ENCODE assay signal across 8 cellular contexts in the genomic region with DNA sequence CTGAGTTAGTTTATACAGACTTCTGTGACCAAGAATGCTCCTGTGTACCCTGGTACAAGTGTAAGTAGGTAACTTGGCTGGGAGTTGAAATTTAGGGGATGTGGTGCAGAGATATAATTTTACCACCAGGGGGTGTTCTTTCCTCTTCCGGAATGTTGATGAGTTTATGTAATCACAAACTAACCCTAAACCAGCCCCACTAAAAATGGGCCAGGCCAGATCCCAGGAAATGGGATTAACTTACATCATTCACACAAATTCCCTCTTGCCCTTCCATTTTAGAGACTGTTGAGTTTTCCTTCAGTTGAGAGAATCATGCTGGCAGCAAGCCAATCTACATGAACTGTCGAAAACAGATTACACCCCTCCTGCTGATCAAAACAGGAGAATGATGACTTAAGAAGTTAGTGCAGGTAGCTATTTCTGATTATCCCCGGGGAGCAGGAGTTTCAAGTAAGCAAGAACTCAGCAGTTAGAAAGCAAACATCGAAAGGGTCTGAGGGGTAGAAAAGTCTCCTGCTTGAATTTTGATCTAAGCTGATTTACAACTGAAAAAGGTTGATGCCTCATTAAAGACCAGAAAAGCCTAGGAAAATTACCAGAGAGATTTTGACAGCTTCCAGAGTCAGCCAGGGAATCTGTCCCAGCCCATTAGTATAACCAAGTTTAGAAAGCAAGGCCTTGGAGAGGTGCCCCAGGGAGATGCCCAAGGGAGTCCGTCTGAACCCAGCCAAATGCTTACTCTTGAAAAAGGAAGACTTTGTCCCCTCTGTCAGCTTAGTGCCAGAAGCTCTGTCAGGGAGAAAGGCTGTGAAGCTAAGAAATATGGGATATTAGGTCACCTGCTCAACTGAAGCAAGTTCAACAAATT. TPM values are rescaled to one million over a fixed set of nuclear protein-coding genes. Genes with fewer than 3 reads are reported as not detected.
DNase-seq lines count a peak whose midpoint lies in the region; ATAC-seq, FAIRE-seq and TF ChIP-seq lines count a peak whose summit lies in the region.

No MANE protein-coding gene starts in this region.

- peak overlapping the region; percentile 76 for H2AFZ ChIP-seq in DND-41 (ENCODE audit: low read depth, low read length)

- DNase-seq in DND-41 (peak; percentile 56), H7 (peak; percentile 60), NCI-H2029 (lab: John Stamatoyannopoulos, UW) (peak; percentile 2), chondrocyte (ENCODE audit: low spot score) (no peak), kidney epithelial cell (ENCODE audit: low read depth) (peak; percentile 9)
- DNase-seq in stimulated activated CD4-positive, alpha-beta T cell treated with anti-CD3 and anti-CD28 coated beads, TNF-alpha, amount 100 ng/mL, for 4 hours (ENCODE audit: low read depth in 3 of 3): peak in 2 of 3 experiments; percentile 2 to 4

- H3K9me3 Mint-ChIP-seq in chondrocyte (ENCODE audit: low read depth): no peaks in the 10 kb centered on the region

- FAIRE-seq in TTC549 (lab: Jason Lieb, UNC): peak; percentile 76

- H3K9me3 ChIP-seq in DND-41 (ENCODE audit: insufficient read depth, low read length, severe bottlenecking): no peaks in the 10 kb centered on the region

- H3K27me3 ChIP-seq in DND-41 (ENCODE audit: insufficient read depth, low read length, poor library complexity): no peaks in the 10 kb centered on the region
- H3K27me3 ChIP-seq in H7 (ENCODE audit: control insufficient read depth, insufficient read depth, low read length): no peaks in the 10 kb centered on the region; the same call in 1 of the 2 replicates
- no peaks in the 10 kb centered on the region for H3K27me3 ChIP-seq in kidney epithelial cell (ENCODE audit: control insufficient read depth, insufficient read depth, low read length)

- H3K27ac ChIP-seq in DND-41 (ENCODE audit: low read length): peak overlapping the region; percentile 67

- no peak overlapping the region for H3K4me3 Mint-ChIP-seq in chondrocyte (ENCODE audit: unreplicated experiment)

- H3K79me2 ChIP-seq in DND-41 (ENCODE audit: insufficient read depth, low read length): no peaks in the 10 kb centered on the region

- H4K20me1 ChIP-seq in DND-41 (ENCODE audit: insufficient read depth, low read length): no peaks in the 10 kb centered on the region

- H3K4me3 ChIP-seq in DND-41 (ENCODE audit: low read depth in 1 of 2, low read length in 2 of 2) (no peak overlapping the region), H7 (ENCODE audit: insufficient read depth, low read depth, low read length) (no peak overlapping the region), kidney epithelial cell (ENCODE audit: low read depth, low read length) (no peak overlapping the region)

- ATAC-seq in DND-41 (ENCODE audit: insufficient read depth, low read depth) (peak; percentile 94), GM18873 (IDR thresholded peaks at IDR 0.05; ENCODE audit: low FRiP score, unreplicated experiment) (no peak)

- TF ChIP-seq CTCF in DND-41 (IDR thresholded peaks at IDR 0.05; ENCODE audit: borderline replicate concordance, extremely low read depth, low read length, poor library complexity, severe bottlenecking) (peak; percentile 87), chondrocyte (IDR thresholded peaks at IDR 0.05) (peak; percentile 88), kidney epithelial cell (IDR thresholded peaks at IDR 0.05; ENCODE audit: insufficient read depth, low read length, poor library complexity, severe bottlenecking) (peak; percentile 69)

- no peaks in the 10 kb centered on the region for H3K36me3 ChIP-seq in DND-41 (ENCODE audit: insufficient read depth, low read length)
- no peaks in the 10 kb centered on the region for H3K36me3 ChIP-seq in H7 (replicated peaks; ENCODE audit: control insufficient read depth, insufficient read depth, low read length)
- no peaks in the 10 kb centered on the region for H3K36me3 ChIP-seq in kidney epithelial cell (ENCODE audit: control insufficient read depth, insufficient read depth, low read length)

- H3K27ac Mint-ChIP-seq in chondrocyte (ENCODE audit: unreplicated experiment): peak overlapping the region; percentile 76

- H3K4me1 ChIP-seq in DND-41 (ENCODE audit: insufficient read depth, low read length): peaks cover 14% of the 10 kb centered on the region

- no peaks in the 10 kb centered on the region for H3K36me3 Mint-ChIP-seq in chondrocyte (ENCODE audit: low read depth)

- peaks cover 2% of the 10 kb centered on the region for H3K27me3 Mint-ChIP-seq in chondrocyte (ENCODE audit: low read depth)

- H3K4me1 Mint-ChIP-seq in chondrocyte (ENCODE audit: low read depth): peaks cover 28% of the 10 kb centered on the region

- H3K4me2 ChIP-seq in DND-41 (ENCODE audit: insufficient read depth, low read length): no peak overlapping the region

- no peak overlapping the region for H3K9ac ChIP-seq in DND-41 (ENCODE audit: low read depth, low read length)

RNA-seq across cellular contexts. Expression of gene MED4, which starts 32.3 kb away (rescaled TPM):
- total RNA-seq in H7 (2014; rRNA removed; shearing (Covaris generic)): 33.5 and 44.0 TPM in 2 replicates
- total RNA-seq in chondrocyte (32.5 to 45.1 TPM (median 34.6 TPM) in 3 replicates), kidney epithelial cell (25.9 and 39.2 TPM in 2 replicates)
